Comparison of ENCODE assay signal across 19 cellular contexts in genomic region chr1:228368801-228369607, GRCh38. TPM values are rescaled to one million over a fixed set of nuclear protein-coding genes. Genes with fewer than 3 reads are reported as not detected.
DNase-seq lines count a peak whose midpoint lies in the region; ATAC-seq, FAIRE-seq and TF ChIP-seq lines count a peak whose summit lies in the region.
"Had no signal": no experiment of that assay in that cellular context is flagged by ENCODE, and none has a peak within 500 bp of the region (broad histone marks: within the 10 kb centered on the region; RNA-seq: fewer than 3 reads in every experiment).

No MANE protein-coding gene starts in this region.

- CTCF ChIA-PET in WTC11 (lab: Charles Lee) (no interaction called here), RWPE1 (lab: Yijun Ruan, JAX) (no interaction called here)

- H3K9me3 ChIP-seq in left ventricle myocardium inferior (replicated peaks) = no peaks in the 10 kb centered on the region

- H3K27ac Mint-ChIP-seq in WTC11 = no peak overlapping the region
- H3K27ac Mint-ChIP-seq: activated CD4-positive, alpha-beta memory T cell treated with anti-CD3 and anti-CD28 coated beads, Interleukin-2, amount 10 ng/mL, durations not matched to agents 7 days and 5 days; activated T-helper 2 cell treated with anti-CD3 and anti-CD28 coated beads, Interferon-gamma antibody, Interleukin-2, Interleukin-4, amounts not matched to agents 10 μg/mL and 5 μg/mL and 100 μg/mL, durations not matched to agents 14 hours and 24 hours and 36 hours had no signal

- intact Hi-C loops in left ventricle myocardium inferior (cut with micrococcal nuclease) (no loop called here), sciatic nerve (cut with DNase I) (no loop called here)

- peak overlapping the region; percentile 67 for H3K4me3 ChIP-seq in left ventricle myocardium inferior
- H3K4me3 ChIP-seq: coronary artery, SK-N-MC had no signal

- no peaks in the 10 kb centered on the region for H3K9me3 Mint-ChIP-seq in WTC11
- H3K9me3 Mint-ChIP-seq: activated CD4-positive, alpha-beta memory T cell treated with anti-CD3 and anti-CD28 coated beads, Interleukin-2, amount 10 ng/mL, durations not matched to agents 7 days and 5 days; activated T-helper 2 cell treated with anti-CD3 and anti-CD28 coated beads, Interferon-gamma antibody, Interleukin-2, Interleukin-4, amounts not matched to agents 10 μg/mL and 5 μg/mL and 100 μg/mL, durations not matched to agents 14 hours and 24 hours and 36 hours had no signal

- TF ChIP-seq POLR2A in GM12892 (IDR thresholded peaks at IDR 0.05; ENCODE audit: low read depth, low read length) = no peak

- peaks cover 3% of the 10 kb centered on the region; the same call in 1 of the 2 replicates for H3K4me1 Mint-ChIP-seq in WTC11
- H3K4me1 Mint-ChIP-seq: activated CD4-positive, alpha-beta memory T cell treated with anti-CD3 and anti-CD28 coated beads, Interleukin-2, amount 10 ng/mL, durations not matched to agents 7 days and 5 days had no signal

- POLR2A ChIA-PET in WTC11 (lab: Charles Lee) = no interaction called here
- POLR2A ChIA-PET in RWPE1 (lab: Yijun Ruan, JAX; ENCODE audit: low non-redundant PET) = no interaction called here

- H3K36me3 ChIP-seq in left ventricle myocardium inferior = peaks cover 7% of the 10 kb centered on the region

- no peaks in the 10 kb centered on the region; the same call in 1 of the 2 replicates for H3K27me3 Mint-ChIP-seq in WTC11 (ENCODE audit: low read depth)
- H3K27me3 Mint-ChIP-seq: activated CD4-positive, alpha-beta memory T cell treated with anti-CD3 and anti-CD28 coated beads, Interleukin-2, amount 10 ng/mL, durations not matched to agents 7 days and 5 days had no signal

- H3K36me3 Mint-ChIP-seq in WTC11 = no peaks in the 10 kb centered on the region

- peak; percentile 16 for DNase-seq in GM12892 (ENCODE audit: insufficient read length)
- DNase-seq in WTC11 (ENCODE audit: low spot score) = peak; percentile 9
- DNase-seq in left ventricle myocardium inferior = peak; percentile 84
- DNase-seq in sciatic nerve (ENCODE audit: low spot score) = peak; percentile 54
- no peak for DNase-seq in SKM-1 treated with dmso at 0.1 percent for 144 hours (lab: John Stamatoyannopoulos, UW; ENCODE audit: unreplicated experiment)
- DNase-seq in RWPE1 (ENCODE audit: low spot score) = no peak
- DNase-seq in NCI-H774 (lab: John Stamatoyannopoulos, UW) = no peak
- DNase-seq in T1000 (lab: John Stamatoyannopoulos, UW) = no peak
- DNase-seq: activated CD4-positive, alpha-beta memory T cell treated with anti-CD3 and anti-CD28 coated beads, Interleukin-2, amount 10 ng/mL, durations not matched to agents 7 days and 5 days; C1 segment of cervical spinal cord; DND-41; kidney glomerular epithelial cell; NCI-H1436 treated with DMSO at 0.1 percent for 48 hours had no signal

- no peak overlapping the region for H3K4me3 Mint-ChIP-seq in WTC11
- H3K4me3 Mint-ChIP-seq: activated CD4-positive, alpha-beta memory T cell treated with anti-CD3 and anti-CD28 coated beads, Interleukin-2, amount 10 ng/mL, durations not matched to agents 7 days and 5 days had no signal

- H3K27ac ChIP-seq in left ventricle myocardium inferior (replicated peaks) = peak overlapping the region; percentile 95
- no peak overlapping the region for H3K27ac ChIP-seq in RWPE1
- H3K27ac ChIP-seq: coronary artery, SK-N-MC had no signal

- no peak for TF ChIP-seq CTCF in WTC11 (IDR thresholded peaks at IDR 0.05)
- TF ChIP-seq CTCF in left ventricle myocardium inferior (IDR thresholded peaks at IDR 0.05; ENCODE audit: borderline replicate concordance) = no peak
- no peak for TF ChIP-seq CTCF in RWPE1 (conservative IDR thresholded peaks at IDR 0.05; ENCODE audit: low read depth)

- H3K27me3 ChIP-seq in left ventricle myocardium inferior (ENCODE audit: low read depth) = peaks cover 32% of the 10 kb centered on the region

- FAIRE-seq in GM12892 (lab: Jason Lieb, UNC) = no peak
- FAIRE-seq: TTC549 had no signal

- peaks cover 75% of the 10 kb centered on the region for H3K4me1 ChIP-seq in left ventricle myocardium inferior

- no peak for ATAC-seq in WTC11
- no peak for ATAC-seq in sciatic nerve

TF ChIP-seq in WTC11, 78 proteins besides CTCF, POLR2A, EP300 and RAD21:
- TF ChIP-seq ESRRA (CRISPR knock-in tag; IDR thresholded peaks at IDR 0.05; ENCODE audit: borderline replicate concordance) = no peak
- TF ChIP-seq MYBL2 (CRISPR knock-in tag; IDR thresholded peaks at IDR 0.05) = no peak
- TF ChIP-seq, protein P1, sequence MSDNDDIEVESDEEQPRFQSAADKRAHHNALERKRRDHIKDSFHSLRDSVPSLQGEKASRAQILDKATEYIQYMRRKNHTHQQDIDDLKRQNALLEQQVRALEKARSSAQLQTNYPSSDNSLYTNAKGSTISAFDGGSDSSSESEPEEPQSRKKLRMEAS (CRISPR knock-in tag; IDR thresholded peaks at IDR 0.05) = no peak
- TF ChIP-seq, protein P2, sequence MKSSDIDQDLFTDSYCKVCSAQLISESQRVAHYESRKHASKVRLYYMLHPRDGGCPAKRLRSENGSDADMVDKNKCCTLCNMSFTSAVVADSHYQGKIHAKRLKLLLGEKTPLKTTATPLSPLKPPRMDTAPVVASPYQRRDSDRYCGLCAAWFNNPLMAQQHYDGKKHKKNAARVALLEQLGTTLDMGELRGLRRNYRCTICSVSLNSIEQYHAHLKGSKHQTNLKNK (CRISPR knock-in tag; IDR thresholded peaks at IDR 0.05) = no peak
- TF ChIP-seq, protein P3, sequence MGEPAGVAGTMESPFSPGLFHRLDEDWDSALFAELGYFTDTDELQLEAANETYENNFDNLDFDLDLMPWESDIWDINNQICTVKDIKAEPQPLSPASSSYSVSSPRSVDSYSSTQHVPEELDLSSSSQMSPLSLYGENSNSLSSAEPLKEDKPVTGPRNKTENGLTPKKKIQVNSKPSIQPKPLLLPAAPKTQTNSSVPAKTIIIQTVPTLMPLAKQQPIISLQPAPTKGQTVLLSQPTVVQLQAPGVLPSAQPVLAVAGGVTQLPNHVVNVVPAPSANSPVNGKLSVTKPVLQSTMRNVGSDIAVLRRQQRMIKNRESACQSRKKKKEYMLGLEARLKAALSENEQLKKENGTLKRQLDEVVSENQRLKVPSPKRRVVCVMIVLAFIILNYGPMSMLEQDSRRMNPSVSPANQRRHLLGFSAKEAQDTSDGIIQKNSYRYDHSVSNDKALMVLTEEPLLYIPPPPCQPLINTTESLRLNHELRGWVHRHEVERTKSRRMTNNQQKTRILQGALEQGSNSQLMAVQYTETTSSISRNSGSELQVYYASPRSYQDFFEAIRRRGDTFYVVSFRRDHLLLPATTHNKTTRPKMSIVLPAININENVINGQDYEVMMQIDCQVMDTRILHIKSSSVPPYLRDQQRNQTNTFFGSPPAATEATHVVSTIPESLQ (CRISPR knock-in tag; IDR thresholded peaks at IDR 0.05) = no peak
- no peak for TF ChIP-seq ERG (CRISPR knock-in tag; IDR thresholded peaks at IDR 0.05)

RNA-seq across cellular contexts. Expression of gene TRIM11, which starts 37.6 kb away (rescaled TPM):
- 7.3 TPM for polyA plus RNA-seq in GM12892 (2012; ENCODE audit: missing spikeins)
- total RNA-seq in WTC11 (2021) = 27.9 to 34.3 TPM (median 28.4 TPM) in 3 replicates
- 6.2 TPM for total RNA-seq in left ventricle myocardium inferior
- 18.1 TPM for total RNA-seq in sciatic nerve

RNA-seq across cellular contexts. Expression of gene TRIM17, which starts 47.7 kb away (rescaled TPM):
- polyA plus RNA-seq in GM12892 (2012; ENCODE audit: missing spikeins) = 0.55 TPM
- 1.5 to 2.7 TPM (median 2.6 TPM) in 3 replicates for total RNA-seq in WTC11 (2021)
- total RNA-seq in left ventricle myocardium inferior = 0.36 TPM
- 1.2 TPM for total RNA-seq in sciatic nerve
- total RNA-seq: NCI-H460 had no signal
- polyA plus RNA-seq: aorta had no signal

Comparison
In these comparisons a context has a peak if more than half of its experiments do, and no peak if none do; other contexts are left out.
1. DNase-seq: peak in GM12892 (single experiment), WTC11 (single experiment), left ventricle myocardium inferior (single experiment) and sciatic nerve (single experiment); none in SKM-1 treated with dmso at 0.1 percent for 144 hours (single experiment), RWPE1 (single experiment), NCI-H774 (single experiment) and T1000 (single experiment).